In the genomic region with DNA sequence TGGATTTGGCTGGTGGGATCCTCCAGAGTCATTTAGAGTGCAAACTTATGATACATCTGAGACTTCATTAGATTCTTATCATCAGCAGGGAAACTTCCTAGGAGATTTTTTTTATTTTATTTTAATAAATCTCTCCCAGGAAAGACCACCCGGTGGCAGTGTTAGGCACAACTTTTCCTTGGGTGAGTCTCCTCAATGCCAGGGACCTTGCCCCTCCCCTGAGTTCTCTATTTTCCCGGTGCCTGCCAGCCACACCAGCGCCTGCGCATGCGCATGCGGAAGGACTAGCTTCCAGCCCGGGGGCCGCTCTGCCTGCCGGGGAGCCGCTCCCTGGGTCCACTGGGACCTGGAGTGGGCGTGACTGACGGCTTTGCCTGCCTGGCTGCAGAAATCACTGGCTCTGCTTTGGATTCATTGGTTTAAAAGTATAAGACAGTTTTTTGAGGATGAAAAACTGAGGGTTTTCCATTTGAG, we compare ENCODE assay signal across 8 cellular contexts.
DNase-seq lines count a peak whose midpoint lies in the region; ATAC-seq lines count a peak whose summit lies in the region.

No MANE protein-coding gene starts in this region.

- DNase-seq in DMS114 treated with DMSO at 0.1 percent for 48 hours (lab: John Stamatoyannopoulos, UW; ENCODE audit: unreplicated experiment) (peak; percentile 65), NCI-H1092 (lab: John Stamatoyannopoulos, UW) (peak; percentile 76), SKM-1 (lab: John Stamatoyannopoulos, UW; ENCODE audit: unreplicated experiment) (peak; percentile 58), germinal center (ENCODE audit: low spot score) (peak; percentile 34), occipital lobe (lab: John Stamatoyannopoulos, UW) (peak; percentile 24)

- no peak for ATAC-seq in GM21825 (IDR thresholded peaks at IDR 0.05; ENCODE audit: unreplicated experiment)
- ATAC-seq in HG02973 (IDR thresholded peaks at IDR 0.05; ENCODE audit: unreplicated experiment) = no peak
- no peak for ATAC-seq in HG02763 (IDR thresholded peaks at IDR 0.05; ENCODE audit: unreplicated experiment)

Comparison
In these comparisons a context has a peak if more than half of its experiments do, and no peak if none do; other contexts are left out.
1. DNase-seq: peak in every context shown above with its lines; median percentile 76 in NCI-H1092; 65 in DMS114 treated with DMSO at 0.1 percent for 48 hours; 58 in SKM-1; 34 in germinal center; 24 in occipital lobe.